In the genomic region with DNA sequence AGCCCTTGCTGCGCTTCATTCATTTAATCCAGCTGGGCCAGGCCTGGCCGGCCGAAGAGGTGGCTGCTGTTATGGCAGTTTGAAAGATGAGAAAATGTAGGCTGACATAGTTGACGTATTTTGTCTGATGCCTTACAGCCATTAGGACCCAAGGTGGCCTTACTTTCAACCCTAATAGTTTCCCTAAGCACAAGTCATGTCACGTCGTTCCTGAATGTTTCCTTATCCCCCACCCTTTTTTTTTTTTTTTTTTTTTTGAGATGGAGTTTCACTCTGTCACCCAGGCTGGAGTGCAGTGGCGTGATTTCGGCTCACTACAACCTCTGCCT, we compare ENCODE assay signal across 8 cellular contexts. TPM values are rescaled to one million over a fixed set of nuclear protein-coding genes. Genes with fewer than 3 reads are reported as not detected.
DNase-seq lines count a peak whose midpoint lies in the region; ATAC-seq, FAIRE-seq and TF ChIP-seq lines count a peak whose summit lies in the region.

No MANE protein-coding gene starts in this region.

- intact Hi-C loops in sigmoid colon (cut with DNase I) (loop anchor here (5.0 to 10.0 kb wide), 2 partner anchors 107 to 220 kb away; a partner anchor contains a TSS), aorta (cut with DNase I) (loop anchor here (5.0 to 10.0 kb wide), 4 partner anchors 52 to 342 kb away; a partner anchor contains a TSS)

- H3K9me2 ChIP-seq in SU-DHL-6 (replicated peaks; ENCODE audit: insufficient read depth, low read length) = no peaks in the 10 kb centered on the region

- DNase-seq in fibroblast of pulmonary artery (ENCODE audit: low read depth) = no peak
- DNase-seq in sigmoid colon = no peak
- DNase-seq in D721Med (ENCODE audit: insufficient read length, low spot score) = no peak
- no peak for DNase-seq in aorta

- FAIRE-seq in D721Med (lab: Jason Lieb, UNC) = no peak

- no peaks in the 10 kb centered on the region for H4K20me1 ChIP-seq in SU-DHL-6 (ENCODE audit: low read depth, low read length)

- H3K9ac ChIP-seq in SU-DHL-6 (ENCODE audit: low read length) = peak overlapping the region; percentile 91

- H3K27me3 ChIP-seq in SU-DHL-6 (ENCODE audit: low read length) (no peaks in the 10 kb centered on the region), sigmoid colon (no peaks in the 10 kb centered on the region), aorta (ENCODE audit: control insufficient read depth in 1 of 2, insufficient read depth in 2 of 2, low read length in 1 of 2) (no peaks in the 10 kb centered on the region)

- no peak for TF ChIP-seq CTCF in GM12875 (IDR thresholded peaks at IDR 0.05; ENCODE audit: borderline replicate concordance, insufficient read depth, low read depth, low read length)
- no peak for TF ChIP-seq CTCF in SU-DHL-6 (IDR thresholded peaks at IDR 0.05; ENCODE audit: insufficient read depth, low read length, poor library complexity, severe bottlenecking)
- no peak for TF ChIP-seq CTCF in fibroblast of pulmonary artery (IDR thresholded peaks at IDR 0.05; ENCODE audit: low read length, missing control alignments)
- peak in 1 of 4 experiments; percentile 3 for TF ChIP-seq CTCF in sigmoid colon (IDR thresholded peaks at IDR 0.05)
- no peak for TF ChIP-seq CTCF in D721Med (IDR thresholded peaks at IDR 0.05; ENCODE audit: insufficient read depth, missing control alignments)

- TF ChIP-seq EP300 in sigmoid colon (IDR thresholded peaks at IDR 0.05) = no peak

- H3K27ac ChIP-seq in SU-DHL-6 (ENCODE audit: low read depth, low read length) (no peak overlapping the region), sigmoid colon (peak overlapping the region; percentile 84 to 89 (median 86)), aorta (ENCODE audit: low read depth in 1 of 2, low read length in 2 of 2) (no peak overlapping the region)

- H3K4me1 ChIP-seq in sigmoid colon (peaks cover 5 to 25% (median 18%) of the 10 kb centered on the region in 4 donors), aorta (ENCODE audit: control insufficient read depth in 1 of 2, insufficient read depth in 2 of 2, low read length in 2 of 2) (no peaks in the 10 kb centered on the region)

- H3K36me3 ChIP-seq in SU-DHL-6 (ENCODE audit: low read length) (0 out of 2 replicates have a peak, but pooled peaks cover 5% of the 10 kb centered on the region), sigmoid colon (peaks cover 0 to 6% (median 0%) of the 10 kb centered on the region in 4 donors), aorta (ENCODE audit: control insufficient read depth in 1 of 2, insufficient read depth in 2 of 2, low read length in 1 of 2) (no peaks in the 10 kb centered on the region)

- ATAC-seq in GM18498 (IDR thresholded peaks at IDR 0.05; ENCODE audit: unreplicated experiment) = no peak
- no peak for ATAC-seq in GM18861 (IDR thresholded peaks at IDR 0.05; ENCODE audit: unreplicated experiment)
- no peak for ATAC-seq in aorta (ENCODE audit: low FRiP score)

- H3K4me3 ChIP-seq in GM12875 (ENCODE audit: low read depth, low read length) = peak overlapping the region; percentile 83
- H3K4me3 ChIP-seq in SU-DHL-6 (ENCODE audit: insufficient read depth, low read length, poor library complexity, severe bottlenecking) = peak overlapping the region; percentile 88
- peak overlapping the region; percentile 88 for H3K4me3 ChIP-seq in fibroblast of pulmonary artery (replicated peaks; ENCODE audit: low read depth, low read length)
- peak overlapping the region; percentile 74 to 95 (median 82) for H3K4me3 ChIP-seq in sigmoid colon
- peak overlapping the region in 1 of 2 donors; percentile 32 for H3K4me3 ChIP-seq in aorta (ENCODE audit: low read length in 2 of 2)

- H3K9me3 ChIP-seq in SU-DHL-6 (ENCODE audit: insufficient read depth, low read length) = no peaks in the 10 kb centered on the region
- H3K9me3 ChIP-seq in sigmoid colon = no peaks in the 10 kb centered on the region
- no peaks in the 10 kb centered on the region for H3K9me3 ChIP-seq in aorta (ENCODE audit: control insufficient read depth, low read length)

- peak overlapping the region; percentile 49 for H2AFZ ChIP-seq in SU-DHL-6 (ENCODE audit: low read depth, low read length, severe bottlenecking)

- TF ChIP-seq POLR2A in sigmoid colon (IDR thresholded peaks at IDR 0.05) = no peak

- peaks cover 28% of the 10 kb centered on the region for H3F3A ChIP-seq in SU-DHL-6 (ENCODE audit: insufficient read depth)

- H3K4me2 ChIP-seq in SU-DHL-6 (ENCODE audit: low read depth, low read length, poor library complexity, severe bottlenecking) = peak overlapping the region; percentile 52

- WGBS in sigmoid colon, 2 donors = 33 to 42% methylated on average over 8 of the region's 8 CpGs
- 25% methylated on average over 8 of the region's 8 CpGs for WGBS in aorta, 2 donors

- peaks cover 46% of the 10 kb centered on the region for H3K79me2 ChIP-seq in SU-DHL-6 (ENCODE audit: insufficient read depth, low read length)

RNA-seq across cellular contexts. Expression of a gene that starts 0.3 kb away (rescaled TPM):
- 10 to 100 TPM; 33.7 to 52.1 (median 44.4) TPM for total RNA-seq in sigmoid colon
- polyA plus RNA-seq in sigmoid colon = 10 to 100 TPM; 55.3 to 88.2 (median 84.6) TPM
- total RNA-seq in aorta = 10 to 100 TPM; 31.9 to 32.7 TPM
- polyA plus RNA-seq in aorta = 10 to 100 TPM; 20.4 to 25.3 TPM

RNA-seq across cellular contexts. Expression of a gene that starts 49.9 kb away (rescaled TPM):
- 10 to 100 TPM in 3 of 4 donors, 1 to 10 TPM in 1; 9.5 to 17.4 (median 12.1) TPM for total RNA-seq in sigmoid colon
- polyA plus RNA-seq in sigmoid colon = 10 to 100 TPM in 1 of 3 donors, 1 to 10 TPM in 1, under 1 TPM in 1; 0.60 to 10.4 (median 1.8) TPM
- total RNA-seq in aorta = 10 to 100 TPM; 11.2 to 22.9 TPM
- 1 to 10 TPM; 1.5 to 7.7 TPM for polyA plus RNA-seq in aorta

Comparison
In these comparisons a context has a peak if more than half of its experiments do, and no peak if none do; other contexts are left out.
1. H3K27ac ChIP-seq: peak in sigmoid colon (4 of 4); none in SU-DHL-6 (single experiment) and aorta (0 of 2).